38 cellular contexts compared by ENCODE assay signal in the genomic region with DNA sequence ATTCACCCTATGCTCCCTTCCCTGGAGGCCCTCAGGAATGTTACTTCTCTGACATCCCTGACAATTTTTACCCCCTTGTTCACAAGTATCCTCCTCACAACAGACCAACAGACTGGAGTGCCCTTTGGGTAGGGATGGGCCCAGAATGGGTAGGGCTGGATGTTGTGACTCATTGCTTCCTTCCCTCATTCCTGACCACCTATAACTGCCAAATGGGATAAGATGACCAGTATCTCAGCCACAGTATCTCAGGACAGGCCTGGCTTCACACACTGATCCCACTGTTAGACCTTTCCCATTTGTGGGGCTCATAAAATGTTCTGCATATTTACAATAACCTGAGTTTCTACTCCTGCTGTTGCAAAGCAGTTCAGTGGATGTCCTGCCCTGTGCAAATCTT.
DNase-seq lines count a peak whose midpoint lies in the region; ATAC-seq, FAIRE-seq and TF ChIP-seq lines count a peak whose summit lies in the region.
"Had no signal": no experiment of that assay in that cellular context is flagged by ENCODE, and none has a peak within 500 bp of the region (broad histone marks: within the 10 kb centered on the region; RNA-seq: fewer than 3 reads in every experiment).

No MANE protein-coding gene starts in this region.

- no peaks in the 10 kb centered on the region for H3K36me3 Mint-ChIP-seq in osteocyte (ENCODE audit: unreplicated experiment)
- H3K36me3 Mint-ChIP-seq in immature natural killer cell: no peaks in the 10 kb centered on the region
- H3K36me3 Mint-ChIP-seq: activated naive CD8-positive, alpha-beta T cell treated with anti-CD3 and anti-CD28 coated beads, Interleukin-2, amount 10 ng/mL, durations not matched to agents 7 days and 5 days; stimulated activated naive B cell treated with anti-CD40 and anti-IgM and Interleukin-4, amounts not matched to agents 10 μg/mL and 1 μg/mL and 100 μg/mL, for 72 hours; WTC11 had no signal

- H3K4me3 Mint-ChIP-seq in osteocyte (ENCODE audit: unreplicated experiment) (no peak overlapping the region), immature natural killer cell (no peak overlapping the region)
- H3K4me3 Mint-ChIP-seq: activated CD4-positive, alpha-beta T cell treated with anti-CD3 and anti-CD28 coated beads, Interleukin-2, amount 10 ng/mL, durations not matched to agents 24 days and 14 days; activated naive CD8-positive, alpha-beta T cell treated with anti-CD3 and anti-CD28 coated beads, Interleukin-2, amount 10 ng/mL, durations not matched to agents 7 days and 5 days; CD4-positive, alpha-beta T cell; stimulated activated naive B cell treated with anti-CD40 and anti-IgM and Interleukin-4, amounts not matched to agents 10 μg/mL and 1 μg/mL and 100 μg/mL, for 72 hours; WTC11 had no signal

- TF ChIP-seq CTCF in bronchial epithelial cell (IDR thresholded peaks at IDR 0.05; ENCODE audit: insufficient read depth, low read length, severe bottlenecking) (no peak), osteocyte (IDR thresholded peaks at IDR 0.05) (no peak)

- H3K9me3 Mint-ChIP-seq in osteocyte (ENCODE audit: unreplicated experiment) (no peaks in the 10 kb centered on the region), immature natural killer cell (no peaks in the 10 kb centered on the region)
- H3K9me3 Mint-ChIP-seq: activated CD4-positive, alpha-beta T cell treated with anti-CD3 and anti-CD28 coated beads, Interleukin-2, amount 10 ng/mL, durations not matched to agents 24 days and 14 days; activated naive CD8-positive, alpha-beta T cell treated with anti-CD3 and anti-CD28 coated beads, Interleukin-2, amount 10 ng/mL, durations not matched to agents 7 days and 5 days; CD4-positive, alpha-beta T cell; stimulated activated naive B cell treated with anti-CD40 and anti-IgM and Interleukin-4, amounts not matched to agents 10 μg/mL and 1 μg/mL and 100 μg/mL, for 72 hours; WTC11 had no signal

- no peaks in the 10 kb centered on the region for H3K27me3 ChIP-seq in bronchial epithelial cell (ENCODE audit: control insufficient read depth, insufficient read depth, low read length)
- H3K27me3 ChIP-seq: ascending aorta, esophagus squamous epithelium, gastroesophageal sphincter, hepatocyte, pancreas, suprapubic skin, upper lobe of right lung had no signal

- H3K36me3 ChIP-seq in bronchial epithelial cell (ENCODE audit: control insufficient read depth, insufficient read depth, low read length): no peaks in the 10 kb centered on the region
- H3K36me3 ChIP-seq: ascending aorta, esophagus squamous epithelium, gastroesophageal sphincter, pancreas, suprapubic skin, upper lobe of right lung had no signal

- H3K27me3 Mint-ChIP-seq in osteocyte (ENCODE audit: unreplicated experiment) (no peaks in the 10 kb centered on the region), immature natural killer cell (ENCODE audit: low read depth in 3 of 3) (peaks cover 0 to 4% (median 3%) of the 10 kb centered on the region in 3 donors)
- H3K27me3 Mint-ChIP-seq: CD4-positive, alpha-beta T cell; stimulated activated naive B cell treated with anti-CD40 and anti-IgM and Interleukin-4, amounts not matched to agents 10 μg/mL and 1 μg/mL and 100 μg/mL, for 72 hours had no signal

- H3K4me1 Mint-ChIP-seq in osteocyte (ENCODE audit: unreplicated experiment) (peaks cover 7% of the 10 kb centered on the region), immature natural killer cell (no peaks in the 10 kb centered on the region)
- H3K4me1 Mint-ChIP-seq: activated CD4-positive, alpha-beta T cell treated with anti-CD3 and anti-CD28 coated beads, Interleukin-2, amount 10 ng/mL, durations not matched to agents 24 days and 14 days; activated naive CD8-positive, alpha-beta T cell treated with anti-CD3 and anti-CD28 coated beads, Interleukin-2, amount 10 ng/mL, durations not matched to agents 7 days and 5 days; WTC11 had no signal

- H3K4me3 ChIP-seq in bronchial epithelial cell (ENCODE audit: low read depth, low read length): no peak overlapping the region
- H3K4me3 ChIP-seq: ascending aorta, esophagus squamous epithelium, gastroesophageal sphincter, hepatocyte, pancreas, skin epidermis, suprapubic skin, upper lobe of right lung had no signal

- no peak overlapping the region for H3K27ac Mint-ChIP-seq in osteocyte (ENCODE audit: unreplicated experiment)
- H3K27ac Mint-ChIP-seq in immature natural killer cell: no peak overlapping the region
- H3K27ac Mint-ChIP-seq: activated CD4-positive, alpha-beta T cell treated with anti-CD3 and anti-CD28 coated beads, Interleukin-2, amount 10 ng/mL, durations not matched to agents 24 days and 14 days; activated naive CD8-positive, alpha-beta T cell treated with anti-CD3 and anti-CD28 coated beads, Interleukin-2, amount 10 ng/mL, durations not matched to agents 7 days and 5 days; CD4-positive, alpha-beta T cell; stimulated activated naive B cell treated with anti-CD40 and anti-IgM and Interleukin-4, amounts not matched to agents 10 μg/mL and 1 μg/mL and 100 μg/mL, for 72 hours; WTC11 had no signal

- no peak for ATAC-seq in GM21367 (IDR thresholded peaks at IDR 0.05; ENCODE audit: unreplicated experiment)
- ATAC-seq: gastroesophageal sphincter; left cardiac atrium; pancreas; stimulated activated naive B cell treated with anti-CD40 and anti-IgM and Interleukin-4, amounts not matched to agents 10 μg/mL and 1 μg/mL and 100 μg/mL, for 72 hours; upper lobe of right lung; WTC11 had no signal

- peak; percentile 18 for FAIRE-seq in bronchial epithelial cell (lab: Jason Lieb, UNC)
- FAIRE-seq: D721Med, GM18507, GM19239, H1, pancreas had no signal

- DNase-seq in ELR (ENCODE audit: low read depth): peak; percentile 64
- DNase-seq in M059J (ENCODE audit: low read depth): peak; percentile 78
- DNase-seq in bronchial epithelial cell (ENCODE audit: low read depth): peak; percentile 54
- peak; percentile 19 for DNase-seq in osteocyte (ENCODE audit: extremely low spot score, unreplicated experiment)
- no peak for DNase-seq in immature natural killer cell
- no peak for DNase-seq in Ammon's horn (ENCODE audit: low spot score)
- DNase-seq: activated CD4-positive, alpha-beta T cell treated with anti-CD3 and anti-CD28 coated beads, Interleukin-2, amount 10 ng/mL, durations not matched to agents 24 days and 14 days; activated gamma-delta T cell treated with Interleukin-2 at 50 U/mL for 16 hours; activated naive CD8-positive, alpha-beta T cell treated with anti-CD3 and anti-CD28 coated beads, Interleukin-2, amount 10 ng/mL, durations not matched to agents 7 days and 5 days; activated T-cell treated with anti-CD3 and anti-CD28 coated beads, Interleukin-2, amount 50 U/mL, for 1 hour; caudate nucleus; CD4-positive, alpha-beta T cell; cortex of kidney; DND-41; esophagus squamous epithelium; left cardiac atrium; MV-4-11; NCI-H1436; NCI-H2081; NCI-H526 treated with DMSO at 0.1 percent for 48 hours; NK-92 treated with Interleukin-12 subunit alpha and Interleukin-12 subunit beta, amount 100 ng/mL, for 24 hours; pancreas; retina; SIG-M5; stimulated activated naive B cell treated with anti-CD40 and anti-IgM and Interleukin-4, amounts not matched to agents 10 μg/mL and 1 μg/mL and 100 μg/mL, for 72 hours; T1000; upper lobe of right lung had no signal

Comparison
In these comparisons a context has a peak if more than half of its experiments do, and no peak if none do; other contexts are left out.
1. DNase-seq: peak in ELR (single experiment), M059J (single experiment), bronchial epithelial cell (single experiment) and osteocyte (single experiment); none in immature natural killer cell (0 of 3) and Ammon's horn (single experiment).